ENCODE assay signal across 10 cellular contexts in the genomic region with DNA sequence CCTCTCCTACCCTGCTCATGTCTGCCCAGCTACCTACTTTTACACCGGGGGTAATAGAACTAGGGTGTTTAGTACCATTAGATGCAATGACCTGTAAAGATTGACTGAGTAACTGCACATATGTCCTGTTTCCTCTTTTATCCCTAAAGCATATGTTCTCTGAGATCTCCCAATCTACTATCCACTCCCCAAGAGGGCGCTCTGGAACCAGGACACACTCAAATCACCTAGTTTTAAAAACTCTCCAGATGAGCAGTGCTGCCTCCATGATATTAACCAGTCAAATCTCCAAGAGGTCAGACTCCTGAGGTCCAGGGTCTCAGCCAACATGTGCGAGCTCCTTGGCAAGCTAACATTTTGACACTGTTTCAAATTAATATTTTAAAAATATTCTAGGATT.
DNase-seq lines count a peak whose midpoint lies in the region; ATAC-seq, FAIRE-seq and TF ChIP-seq lines count a peak whose summit lies in the region.
"Had no signal": no experiment of that assay in that cellular context is flagged by ENCODE, and none has a peak within 500 bp of the region (broad histone marks: within the 10 kb centered on the region; RNA-seq: fewer than 3 reads in every experiment).

No MANE protein-coding gene starts in this region.

- H3K4me1 Mint-ChIP-seq in activated CD4-positive, alpha-beta T cell treated with anti-CD3 and anti-CD28 coated beads for 36 hours: no peaks in the 10 kb centered on the region

- TF ChIP-seq POLR2A in K562 (conservative IDR thresholded peaks at IDR 0.05): no peak

- no peaks in the 10 kb centered on the region for H3K9me1 ChIP-seq in K562 (ENCODE audit: control insufficient read depth, insufficient read depth, low read length)

- H4K20me1 ChIP-seq in K562 (replicated peaks; ENCODE audit: control insufficient read depth, insufficient read depth, low read length): no peaks in the 10 kb centered on the region
- H4K20me1 ChIP-seq: BLaER1 treated with 17β-estradiol and CSF1 and Interleukin-3, amounts not matched to agents 10 nM and 100 nM had no signal

- H3K36me3 ChIP-seq in K562 (ENCODE audit: control insufficient read depth, insufficient read depth, low read length) (no peaks in the 10 kb centered on the region), parathyroid adenoma (ENCODE audit: control insufficient read depth, insufficient read depth, low read length) (no peaks in the 10 kb centered on the region)
- H3K36me3 ChIP-seq: BLaER1 treated with 17β-estradiol and CSF1 and Interleukin-3, amounts not matched to agents 10 nM and 100 nM had no signal

- in situ Hi-C loops in K562 (cut with MboI): loop anchor here (10.0 kb wide), 2 partner anchors 309 to 659 kb away; no protein-coding TSS in a partner anchor

- TF ChIP-seq RAD21 in K562 (CRISPR knock-in tag; conservative IDR thresholded peaks at IDR 0.05 in 1 of 2, IDR thresholded peaks at IDR 0.05 in 1 of 2): peak; percentile 64 to 80

- POLR2A ChIA-PET in activated CD4-positive, alpha-beta T cell treated with anti-CD3 and anti-CD28 coated beads for 36 hours (lab: Charles Lee): no interaction called here
- POLR2A ChIA-PET in K562 (lab: Yijun Ruan, JAX): no interaction called here

- no peak overlapping the region for H3K27ac Mint-ChIP-seq in activated CD4-positive, alpha-beta T cell treated with anti-CD3 and anti-CD28 coated beads for 36 hours

- H3K36me3 Mint-ChIP-seq in activated CD4-positive, alpha-beta T cell treated with anti-CD3 and anti-CD28 coated beads for 36 hours (ENCODE audit: low read depth): no peaks in the 10 kb centered on the region

- peak; percentile 75 for FAIRE-seq in K562 (lab: Jason Lieb, UNC)
- FAIRE-seq in RCC 7860 (lab: Jason Lieb, UNC): no peak

- intact Hi-C loops in activated CD4-positive, alpha-beta T cell treated with anti-CD3 and anti-CD28 coated beads for 36 hours (cut with DNase I, micrococcal nuclease): no loop called here
- intact Hi-C loops in K562 (cut with micrococcal nuclease): loop anchor here (1.0 to 5.0 kb wide), 7 partner anchors 82 to 662 kb away; partner anchors contain the start of genes EIF4E and METAP1

- no peak for TF ChIP-seq EP300 in K562 (IDR thresholded peaks at IDR 0.05; ENCODE audit: low read length)

- no peak overlapping the region for H3K4me3 Mint-ChIP-seq in activated CD4-positive, alpha-beta T cell treated with anti-CD3 and anti-CD28 coated beads for 36 hours

- H2AFZ ChIP-seq in K562 (ENCODE audit: low read depth, low read length) (no peak overlapping the region), parathyroid adenoma (no peak overlapping the region)

- H3K9me3 Mint-ChIP-seq in activated CD4-positive, alpha-beta T cell treated with anti-CD3 and anti-CD28 coated beads for 36 hours (ENCODE audit: low read depth): no peaks in the 10 kb centered on the region

- H3K4me1 ChIP-seq in K562 (replicated peaks in 1 of 2; ENCODE audit: control insufficient read depth in 2 of 2, insufficient read depth in 2 of 2, low read length in 2 of 2) (no peaks in the 10 kb centered on the region; a peak in 1 of 5 replicates), parathyroid adenoma (no peaks in the 10 kb centered on the region)

- H3K4me3 ChIP-seq in K562 (no peak overlapping the region), parathyroid adenoma (ENCODE audit: low read depth, low read length) (no peak overlapping the region)
- H3K4me3 ChIP-seq: BLaER1 treated with 17β-estradiol and CSF1 and Interleukin-3, amounts not matched to agents 10 nM and 100 nM had no signal

- BruUV-seq in K562 (replicated peaks; lab: Mats Ljungman, UMichigan): no TSS peak

- H3K9ac ChIP-seq in K562 (ENCODE audit: insufficient read depth in 1 of 2, low read depth in 2 of 2, low read length in 2 of 2): no peak overlapping the region
- H3K9ac ChIP-seq in parathyroid adenoma: no peak overlapping the region
- H3K9ac ChIP-seq: BLaER1 treated with 17β-estradiol and CSF1 and Interleukin-3, amounts not matched to agents 10 nM and 100 nM had no signal

- no peak for ATAC-seq in activated CD4-positive, alpha-beta T cell treated with anti-CD3 and anti-CD28 coated beads for 36 hours
- ATAC-seq in K562: peak; percentile 87
- ATAC-seq: left colon had no signal

- WGBS in K562 (ENCODE audit: insufficient coverage, low coverage, missing lambda C conversion rate): 3% methylated on average over 3 of the region's 3 CpGs

- H3K27ac ChIP-seq in K562 (ENCODE audit: extremely low read depth, low read depth, low read length): no peak overlapping the region
- no peak overlapping the region for H3K27ac ChIP-seq in parathyroid adenoma
- H3K27ac ChIP-seq: BLaER1 treated with 17β-estradiol and CSF1 and Interleukin-3, amounts not matched to agents 10 nM and 100 nM had no signal

- CTCF ChIA-PET in activated CD4-positive, alpha-beta T cell treated with anti-CD3 and anti-CD28 coated beads for 36 hours (lab: Charles Lee): interaction anchor here (0.6 kb wide), 1 partner anchor 82 kb away, joined by 3 read pairs; no protein-coding TSS in a partner anchor
- CTCF ChIA-PET in K562 (lab: Yijun Ruan, JAX; ENCODE audit: low intra/inter-chr PET ratio): interaction anchor here (0.6 to 1.4 kb wide), 3 partner anchors 249 to 310 kb away, joined by 3 to 6 read pairs (median 4); no protein-coding TSS in a partner anchor

- TF ChIP-seq CTCF in K562 (IDR thresholded peaks at IDR 0.05 in 2 of 3, conservative IDR thresholded peaks at IDR 0.05 in 1 of 3; ENCODE audit: insufficient read depth in 2 of 3, low read depth in 1 of 3, low read length in 3 of 3): peak; percentile 69 to 84 (median 72)
- peak; percentile 19 for TF ChIP-seq CTCF in parathyroid adenoma (IDR thresholded peaks at IDR 0.05)

- H3K27me3 ChIP-seq in K562 (ENCODE audit: control insufficient read depth in 2 of 2, insufficient read depth in 2 of 2, low read length in 2 of 2) (no peaks in the 10 kb centered on the region), parathyroid adenoma (ENCODE audit: control insufficient read depth, insufficient read depth, low read length) (no peaks in the 10 kb centered on the region)
- H3K27me3 ChIP-seq: BLaER1 treated with 17β-estradiol and CSF1 and Interleukin-3, amounts not matched to agents 10 nM and 100 nM had no signal

- H3K79me2 ChIP-seq in K562 (ENCODE audit: control insufficient read depth, insufficient read depth, low read length) (no peaks in the 10 kb centered on the region), parathyroid adenoma (no peaks in the 10 kb centered on the region)

- H3K4me2 ChIP-seq in K562 (ENCODE audit: insufficient read depth, low read length): no peak overlapping the region
- H3K4me2 ChIP-seq in parathyroid adenoma (ENCODE audit: low read length): no peak overlapping the region
- H3K4me2 ChIP-seq: BLaER1 treated with 17β-estradiol and CSF1 and Interleukin-3, amounts not matched to agents 10 nM and 100 nM had no signal

- H3K9me3 ChIP-seq in K562 (replicated peaks; ENCODE audit: control insufficient read depth, insufficient read depth, low read depth, low read length) (no peaks in the 10 kb centered on the region), parathyroid adenoma (ENCODE audit: control insufficient read depth, low read length) (no peaks in the 10 kb centered on the region)
- H3K9me3 ChIP-seq: BLaER1 treated with 17β-estradiol and CSF1 and Interleukin-3, amounts not matched to agents 10 nM and 100 nM had no signal

- peak; percentile 23 for DNase-seq in activated CD4-positive, alpha-beta T cell treated with anti-CD3 and anti-CD28 coated beads for 36 hours
- DNase-seq in activated CD4-positive, alpha-beta T cell treated with anti-CD3 and anti-CD28 coated beads, Interleukin-2, amount 50 U/mL, for 48 hours: no peak
- DNase-seq in MV-4-11 (lab: John Stamatoyannopoulos, UW) (peak; percentile 48), K562 (ENCODE audit: extremely low read depth in 1 of 4, low spot score in 3 of 4) (peak in 2 of 4 experiments; percentile 29 to 78), NCI-H146 (lab: John Stamatoyannopoulos, UW) (no peak), RCC 7860 (ENCODE audit: low spot score) (no peak), NCI-H1105 treated with DMSO at 0.1 percent for 48 hours (lab: John Stamatoyannopoulos, UW) (no peak)

- H3K27me3 Mint-ChIP-seq in activated CD4-positive, alpha-beta T cell treated with anti-CD3 and anti-CD28 coated beads for 36 hours: no peaks in the 10 kb centered on the region

TF ChIP-seq in K562, 482 proteins besides CTCF, POLR2A, EP300 and RAD21 (continues in another document):
- TF ChIP-seq CC2D1A (IDR thresholded peaks at IDR 0.05): peak; percentile 32; the same call in 1 of the 2 replicates
- TF ChIP-seq KLF16 (IDR thresholded peaks at IDR 0.05): peak; percentile 30; the same call in 1 of the 2 replicates
- TF ChIP-seq STAG1 (CRISPR knock-in tag; IDR thresholded peaks at IDR 0.05; ENCODE audit: borderline replicate concordance): peak; percentile 32; the same call in 1 of the 2 replicates
- TF ChIP-seq RCOR1 (IDR thresholded peaks at IDR 0.05; ENCODE audit: borderline replicate concordance in 1 of 2, low read depth in 2 of 2, low read length in 2 of 2): peak in 1 of 2 experiments; percentile 33; a peak in 1 of 4 replicates
- no peak for TF ChIP-seq SOX6 (IDR thresholded peaks at IDR 0.05)
- no peak for TF ChIP-seq HES1 (IDR thresholded peaks at IDR 0.05; ENCODE audit: low read depth)
- no peak for TF ChIP-seq CREB5 (CRISPR knock-in tag; IDR thresholded peaks at IDR 0.05)

Comparison
In these comparisons a context has a peak if more than half of its experiments do, and no peak if none do; other contexts are left out.
1. DNase-seq: peak in activated CD4-positive, alpha-beta T cell treated with anti-CD3 and anti-CD28 coated beads for 36 hours (single experiment) and MV-4-11 (single experiment); none in activated CD4-positive, alpha-beta T cell treated with anti-CD3 and anti-CD28 coated beads, Interleukin-2, amount 50 U/mL, for 48 hours (0 of 2), NCI-H146 (single experiment), RCC 7860 (single experiment) and NCI-H1105 treated with DMSO at 0.1 percent for 48 hours (single experiment).